Comparison of ENCODE assay signal across 1 cellular context in the genomic region with DNA sequence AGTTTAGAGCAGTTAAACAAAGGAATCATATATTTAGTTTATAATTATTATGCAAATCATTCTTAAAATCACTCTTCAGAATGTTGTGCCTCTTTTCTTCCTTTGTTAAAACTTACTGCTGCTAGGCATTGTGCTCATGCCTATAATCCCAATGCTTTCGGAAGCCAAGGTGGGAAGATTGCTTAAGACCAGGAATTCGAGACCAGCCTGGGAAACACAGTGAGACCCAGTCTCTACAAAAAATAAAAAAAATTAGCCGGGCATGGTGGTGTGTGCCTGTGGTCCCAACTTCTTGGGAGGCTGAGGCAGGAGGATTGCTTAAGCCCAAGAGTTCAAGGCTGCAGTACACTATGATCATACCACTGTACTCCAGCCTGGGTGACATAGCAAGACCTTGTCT.
TF ChIP-seq lines count a peak whose summit lies in the region.

No MANE protein-coding gene starts in this region.

TF ChIP-seq in HepG2, 621 proteins besides CTCF, POLR2A, EP300 and RAD21 (continued from another document and continues in another):
- TF ChIP-seq THAP9 (CRISPR knock-in tag; IDR thresholded peaks at IDR 0.05; ENCODE audit: borderline replicate concordance) (no peak), ZNF251 (CRISPR knock-in tag; IDR thresholded peaks at IDR 0.05) (no peak), NRL (CRISPR knock-in tag; IDR thresholded peaks at IDR 0.05; ENCODE audit: borderline replicate concordance) (no peak), NFIC (IDR thresholded peaks at IDR 0.05; ENCODE audit: low read length) (no peak), ZNF549 (CRISPR knock-in tag; IDR thresholded peaks at IDR 0.05) (no peak), ZNF34 (CRISPR knock-in tag; IDR thresholded peaks at IDR 0.05; ENCODE audit: borderline replicate concordance) (no peak), SOX5 (CRISPR knock-in tag; IDR thresholded peaks at IDR 0.05; ENCODE audit: borderline replicate concordance) (peak; percentile 36; the same call in 1 of the 2 replicates), SNAPC2 (CRISPR knock-in tag; IDR thresholded peaks at IDR 0.05) (no peak), E2F1 (CRISPR knock-in tag; IDR thresholded peaks at IDR 0.05) (no peak), NR2F2 (IDR thresholded peaks at IDR 0.05; ENCODE audit: borderline replicate concordance, low read depth) (no peak), ZFP41 (CRISPR knock-in tag; IDR thresholded peaks at IDR 0.05; ENCODE audit: borderline replicate concordance) (no peak), ZZZ3 (CRISPR knock-in tag; IDR thresholded peaks at IDR 0.05; ENCODE audit: borderline replicate concordance) (no peak), ZEB1 (IDR thresholded peaks at IDR 0.05; ENCODE audit: insufficient replicate concordance, low read depth) (no peak), SIN3A (IDR thresholded peaks at IDR 0.05; ENCODE audit: borderline replicate concordance, low read depth, low read length) (no peak), KDM6A (CRISPR knock-in tag; IDR thresholded peaks at IDR 0.05; ENCODE audit: low read depth) (no peak), ZBTB38 (CRISPR knock-in tag; IDR thresholded peaks at IDR 0.05) (no peak), ZNF512 (CRISPR knock-in tag; IDR thresholded peaks at IDR 0.05) (no peak), ZNF703 (CRISPR knock-in tag; IDR thresholded peaks at IDR 0.05; ENCODE audit: borderline replicate concordance) (no peak), ZNF263 (CRISPR knock-in tag; IDR thresholded peaks at IDR 0.05) (no peak), ZFY (CRISPR knock-in tag; IDR thresholded peaks at IDR 0.05) (no peak), ARID2 (CRISPR knock-in tag; IDR thresholded peaks at IDR 0.05; ENCODE audit: borderline replicate concordance) (no peak), ZNF740 (CRISPR knock-in tag; IDR thresholded peaks at IDR 0.05) (no peak), ZNF83 (CRISPR knock-in tag; IDR thresholded peaks at IDR 0.05; ENCODE audit: borderline replicate concordance) (no peak), RORA (CRISPR knock-in tag; IDR thresholded peaks at IDR 0.05) (no peak), ATF7-NPFF (CRISPR knock-in tag; IDR thresholded peaks at IDR 0.05; ENCODE audit: low read depth) (no peak), STAG1 (CRISPR knock-in tag; IDR thresholded peaks at IDR 0.05) (no peak), ZNF569 (CRISPR knock-in tag; IDR thresholded peaks at IDR 0.05; ENCODE audit: borderline replicate concordance) (no peak), KLF16 (CRISPR knock-in tag; IDR thresholded peaks at IDR 0.05) (no peak), NFE2L2 (IDR thresholded peaks at IDR 0.05; ENCODE audit: low read length) (no peak), AGO1 (IDR thresholded peaks at IDR 0.05; ENCODE audit: low read depth, low read length, poor library complexity, severe bottlenecking) (no peak), ZBTB40 (IDR thresholded peaks at IDR 0.05) (no peak), ZBTB40 (CRISPR knock-in tag; IDR thresholded peaks at IDR 0.05) (no peak), ZNF674 (CRISPR knock-in tag; IDR thresholded peaks at IDR 0.05; ENCODE audit: low read depth) (no peak), SRF (IDR thresholded peaks at IDR 0.05; ENCODE audit: low read depth, low read length) (no peak), CENPX (CRISPR knock-in tag; IDR thresholded peaks at IDR 0.05) (no peak), ATF3 (CRISPR knock-in tag; IDR thresholded peaks at IDR 0.05) (no peak; the same call in 1 of the 2 replicates)
- TF ChIP-seq, protein P1, sequence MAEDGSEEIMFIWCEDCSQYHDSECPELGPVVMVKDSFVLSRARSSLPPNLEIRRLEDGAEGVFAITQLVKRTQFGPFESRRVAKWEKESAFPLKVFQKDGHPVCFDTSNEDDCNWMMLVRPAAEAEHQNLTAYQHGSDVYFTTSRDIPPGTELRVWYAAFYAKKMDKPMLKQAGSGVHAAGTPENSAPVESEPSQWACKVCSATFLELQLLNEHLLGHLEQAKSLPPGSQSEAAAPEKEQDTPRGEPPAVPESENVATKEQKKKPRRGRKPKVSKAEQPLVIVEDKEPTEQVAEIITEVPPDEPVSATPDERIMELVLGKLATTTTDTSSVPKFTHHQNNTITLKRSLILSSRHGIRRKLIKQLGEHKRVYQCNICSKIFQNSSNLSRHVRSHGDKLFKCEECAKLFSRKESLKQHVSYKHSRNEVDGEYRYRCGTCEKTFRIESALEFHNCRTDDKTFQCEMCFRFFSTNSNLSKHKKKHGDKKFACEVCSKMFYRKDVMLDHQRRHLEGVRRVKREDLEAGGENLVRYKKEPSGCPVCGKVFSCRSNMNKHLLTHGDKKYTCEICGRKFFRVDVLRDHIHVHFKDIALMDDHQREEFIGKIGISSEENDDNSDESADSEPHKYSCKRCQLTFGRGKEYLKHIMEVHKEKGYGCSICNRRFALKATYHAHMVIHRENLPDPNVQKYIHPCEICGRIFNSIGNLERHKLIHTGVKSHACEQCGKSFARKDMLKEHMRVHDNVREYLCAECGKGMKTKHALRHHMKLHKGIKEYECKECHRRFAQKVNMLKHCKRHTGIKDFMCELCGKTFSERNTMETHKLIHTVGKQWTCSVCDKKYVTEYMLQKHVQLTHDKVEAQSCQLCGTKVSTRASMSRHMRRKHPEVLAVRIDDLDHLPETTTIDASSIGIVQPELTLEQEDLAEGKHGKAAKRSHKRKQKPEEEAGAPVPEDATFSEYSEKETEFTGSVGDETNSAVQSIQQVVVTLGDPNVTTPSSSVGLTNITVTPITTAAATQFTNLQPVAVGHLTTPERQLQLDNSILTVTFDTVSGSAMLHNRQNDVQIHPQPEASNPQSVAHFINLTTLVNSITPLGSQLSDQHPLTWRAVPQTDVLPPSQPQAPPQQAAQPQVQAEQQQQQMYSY (CRISPR knock-in tag; IDR thresholded peaks at IDR 0.05) = no peak
- TF ChIP-seq, protein P2, sequence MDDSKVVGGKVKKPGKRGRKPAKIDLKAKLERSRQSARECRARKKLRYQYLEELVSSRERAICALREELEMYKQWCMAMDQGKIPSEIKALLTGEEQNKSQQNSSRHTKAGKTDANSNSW (CRISPR knock-in tag; IDR thresholded peaks at IDR 0.05; ENCODE audit: borderline replicate concordance) = no peak
- TF ChIP-seq, protein P3, sequence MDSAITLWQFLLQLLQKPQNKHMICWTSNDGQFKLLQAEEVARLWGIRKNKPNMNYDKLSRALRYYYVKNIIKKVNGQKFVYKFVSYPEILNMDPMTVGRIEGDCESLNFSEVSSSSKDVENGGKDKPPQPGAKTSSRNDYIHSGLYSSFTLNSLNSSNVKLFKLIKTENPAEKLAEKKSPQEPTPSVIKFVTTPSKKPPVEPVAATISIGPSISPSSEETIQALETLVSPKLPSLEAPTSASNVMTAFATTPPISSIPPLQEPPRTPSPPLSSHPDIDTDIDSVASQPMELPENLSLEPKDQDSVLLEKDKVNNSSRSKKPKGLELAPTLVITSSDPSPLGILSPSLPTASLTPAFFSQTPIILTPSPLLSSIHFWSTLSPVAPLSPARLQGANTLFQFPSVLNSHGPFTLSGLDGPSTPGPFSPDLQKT (CRISPR knock-in tag; IDR thresholded peaks at IDR 0.05; ENCODE audit: borderline replicate concordance) = no peak
